19 cellular contexts compared by ENCODE assay signal in the genomic region with DNA sequence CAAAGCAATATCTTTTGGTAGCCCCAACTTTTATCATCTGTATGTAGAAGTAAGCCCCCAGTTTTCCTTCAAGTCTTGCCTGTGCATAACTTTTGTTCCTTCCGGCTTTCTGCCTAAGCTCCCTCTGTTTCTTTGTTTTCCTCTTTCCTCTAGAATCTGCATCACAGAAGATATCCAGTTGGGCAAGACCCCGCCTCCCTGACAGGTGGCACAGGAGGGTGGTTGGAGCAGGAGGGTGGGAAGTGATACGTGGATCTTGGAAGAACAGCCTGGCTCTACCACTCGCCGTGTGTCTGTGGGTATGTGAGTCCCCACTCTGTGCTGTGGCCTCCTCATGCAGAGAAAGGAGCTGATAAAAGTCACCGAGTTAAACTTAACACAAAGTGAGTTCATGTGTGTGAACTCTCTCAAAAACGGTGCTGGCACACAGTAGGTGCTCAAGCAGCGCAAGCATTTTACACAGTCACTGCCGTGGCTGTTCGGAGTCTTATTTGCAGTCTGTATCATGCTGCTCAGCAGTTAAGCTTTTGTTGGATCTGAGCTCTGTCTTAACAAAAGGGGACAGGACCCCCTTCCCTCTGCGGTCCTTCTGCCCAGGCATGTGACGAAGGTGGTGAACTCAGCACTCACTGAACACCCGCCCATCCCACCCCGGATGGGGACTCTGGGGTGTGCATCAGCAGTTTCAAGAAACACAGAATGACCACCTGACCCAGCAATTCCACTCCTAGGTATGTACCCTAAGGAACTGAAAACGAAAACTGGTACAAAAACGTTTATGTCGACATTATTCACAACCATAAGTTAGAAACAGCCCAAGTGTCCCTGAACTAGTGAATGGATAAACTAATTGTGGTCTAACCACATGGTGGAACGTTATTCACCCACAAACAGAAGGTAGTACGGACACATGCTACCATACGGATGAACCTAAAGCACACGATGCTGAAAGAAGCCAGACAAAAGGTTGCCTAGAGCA.
"Had no signal": no experiment of that assay in that cellular context is flagged by ENCODE, and none has a peak within 500 bp of the region (broad histone marks: within the 10 kb centered on the region; RNA-seq: fewer than 3 reads in every experiment).

No MANE protein-coding gene starts in this region.

- DNase-seq: activated CD4-positive, alpha-beta T cell treated with anti-CD3 and anti-CD28 coated beads for 1 hour; activated CD4-positive, alpha-beta T cell treated with anti-CD3 and anti-CD28 coated beads, Interleukin-2, amount 50 U/mL, for 1 hour; activated CD8-positive, alpha-beta T cell treated with anti-CD3 and anti-CD28 coated beads, Interleukin-2, amount 10 ng/mL, durations not matched to agents 7 days and 5 days; activated gamma-delta T cell; activated naive CD4-positive, alpha-beta T cell treated with anti-CD3 and anti-CD28 coated beads, Interleukin-2, amount 50 U/mL, for 16 hours; activated naive CD8-positive, alpha-beta T cell treated with anti-CD3 and anti-CD28 coated beads, Interleukin-2, amount 50 U/mL, for 24 hours; head of caudate nucleus; psoas muscle; stimulated activated CD4-positive, alpha-beta T cell treated with anti-CD3 and anti-CD28 coated beads, Interleukin-4, amount 100 ng/mL, for 24 hours; stimulated activated naive CD4-positive, alpha-beta T cell treated with Interleukin-2 at 50 U/mL for 16 hours; WERI-Rb-1 had no signal

- H3K9me3 Mint-ChIP-seq: activated T-helper 1 cell treated with anti-CD3 and anti-CD28 coated beads, Interleukin-12 subunit alpha, Interleukin-12 subunit beta, Interleukin-2, Interleukin-4 antibody, amounts not matched to agents 30 ng/mL and 10 ng/mL and 1 ng/mL, durations not matched to agents 14 hours and 24 hours and 36 hours; natural killer cell treated with Interleukin-12 subunit alpha and Interleukin-12 subunit beta and Interleukin-15 and Interleukin-18, amount 100 ng/mL, for 72 hours; T-helper 2 cell treated with Interferon-gamma antibody and Interleukin-4, amounts not matched to agents 5 μg/mL and 100 μg/mL, for 36 hours had no signal

- H3K27me3 ChIP-seq: pancreas, right atrium auricular region had no signal

- H3K36me3 Mint-ChIP-seq: memory B cell; natural killer cell treated with Interleukin-12 subunit alpha and Interleukin-12 subunit beta and Interleukin-15 and Interleukin-18, amount 100 ng/mL, for 72 hours had no signal

- H3K4me1 ChIP-seq: gastroesophageal sphincter, pancreas, psoas muscle, right atrium auricular region had no signal

- H3K27ac ChIP-seq: epithelial cell of prostate, gastroesophageal sphincter, pancreas, psoas muscle, right atrium auricular region, WERI-Rb-1 had no signal

- H3K27ac Mint-ChIP-seq: activated CD8-positive, alpha-beta T cell treated with anti-CD3 and anti-CD28 coated beads, Interleukin-2, amount 10 ng/mL, durations not matched to agents 7 days and 5 days; activated naive CD8-positive, alpha-beta T cell treated with anti-CD3 and anti-CD28 coated beads, Interleukin-2, amount 50 U/mL, for 24 hours; activated T-helper 1 cell treated with anti-CD3 and anti-CD28 coated beads, Interleukin-12 subunit alpha, Interleukin-12 subunit beta, Interleukin-2, Interleukin-4 antibody, amounts not matched to agents 30 ng/mL and 10 ng/mL and 1 ng/mL, durations not matched to agents 14 hours and 24 hours and 36 hours; memory B cell; natural killer cell treated with Interleukin-12 subunit alpha and Interleukin-12 subunit beta and Interleukin-15 and Interleukin-18, amount 100 ng/mL, for 72 hours; T-helper 2 cell treated with Interferon-gamma antibody and Interleukin-4, amounts not matched to agents 5 μg/mL and 100 μg/mL, for 36 hours had no signal

- H3K4me1 Mint-ChIP-seq: activated naive CD8-positive, alpha-beta T cell treated with anti-CD3 and anti-CD28 coated beads, Interleukin-2, amount 50 U/mL, for 24 hours; memory B cell had no signal

- H3K9me3 ChIP-seq: gastroesophageal sphincter, pancreas, psoas muscle, right atrium auricular region had no signal

- H3K4me3 Mint-ChIP-seq: activated CD8-positive, alpha-beta T cell treated with anti-CD3 and anti-CD28 coated beads, Interleukin-2, amount 10 ng/mL, durations not matched to agents 7 days and 5 days; activated naive CD8-positive, alpha-beta T cell treated with anti-CD3 and anti-CD28 coated beads, Interleukin-2, amount 50 U/mL, for 24 hours; activated T-helper 1 cell treated with anti-CD3 and anti-CD28 coated beads, Interleukin-12 subunit alpha, Interleukin-12 subunit beta, Interleukin-2, Interleukin-4 antibody, amounts not matched to agents 30 ng/mL and 10 ng/mL and 1 ng/mL, durations not matched to agents 14 hours and 24 hours and 36 hours; memory B cell; natural killer cell treated with Interleukin-12 subunit alpha and Interleukin-12 subunit beta and Interleukin-15 and Interleukin-18, amount 100 ng/mL, for 72 hours; T-helper 2 cell treated with Interferon-gamma antibody and Interleukin-4, amounts not matched to agents 5 μg/mL and 100 μg/mL, for 36 hours had no signal

- H3K4me3 ChIP-seq: gastroesophageal sphincter, pancreas, psoas muscle, right atrium auricular region had no signal

- FAIRE-seq: pancreas had no signal

- ATAC-seq: activated CD8-positive, alpha-beta T cell treated with anti-CD3 and anti-CD28 coated beads, Interleukin-2, amount 10 ng/mL, durations not matched to agents 7 days and 5 days; activated naive CD8-positive, alpha-beta T cell treated with anti-CD3 and anti-CD28 coated beads, Interleukin-2, amount 50 U/mL, for 24 hours; gastroesophageal sphincter; natural killer cell treated with Interleukin-12 subunit alpha and Interleukin-12 subunit beta and Interleukin-15 and Interleukin-18, amount 100 ng/mL, for 72 hours; pancreas; psoas muscle had no signal

- H3K36me3 ChIP-seq: gastroesophageal sphincter, pancreas, right atrium auricular region, WERI-Rb-1 had no signal
